In the genomic region with DNA sequence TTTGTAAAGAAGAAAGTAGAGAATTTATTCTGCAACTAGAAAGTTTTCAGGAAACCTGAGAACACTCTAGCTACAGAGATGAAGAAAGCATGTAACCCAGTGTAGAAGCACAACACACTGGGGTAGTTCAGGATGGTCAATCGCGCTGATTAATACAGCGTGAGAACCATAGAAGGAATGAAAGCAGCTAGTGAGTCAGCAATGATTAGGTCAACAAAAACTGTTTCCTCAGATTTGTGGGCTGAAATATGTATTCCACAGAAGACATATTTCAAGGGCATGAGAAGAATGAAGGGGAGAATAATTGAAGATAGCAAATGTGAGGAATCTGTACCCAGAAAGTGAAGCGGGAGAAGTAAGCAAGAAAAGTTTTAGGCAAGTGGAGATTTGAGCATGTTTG, we compare ENCODE assay signal across 14 cellular contexts.
A peak's percentile ranks its signal among the peaks of the same experiment; 100 is the strongest.
DNase-seq lines count a peak whose midpoint lies in the region; ATAC-seq and TF ChIP-seq lines count a peak whose summit lies in the region.
"Had no signal": no experiment of that assay in that cellular context is flagged by ENCODE, and none has a peak within 500 bp of the region (broad histone marks: within the 10 kb centered on the region; RNA-seq: fewer than 3 reads in every experiment).

No MANE protein-coding gene starts in this region.

- peaks cover 21% of the 10 kb centered on the region for H3K4me1 Mint-ChIP-seq in type B pancreatic cell (ENCODE audit: unreplicated experiment)

- no peaks in the 10 kb centered on the region for H3K27me3 Mint-ChIP-seq in type B pancreatic cell
- H3K27me3 Mint-ChIP-seq: activated CD4-positive, alpha-beta memory T cell treated with anti-CD3 and anti-CD28 coated beads for 36 hours had no signal

- peaks cover 52% of the 10 kb centered on the region for H3K4me1 ChIP-seq in adipocyte (ENCODE audit: control insufficient read depth, insufficient read depth, low read length)

- H3K9me3 Mint-ChIP-seq in type B pancreatic cell, result peaks cover 5% of the 10 kb centered on the region
- H3K9me3 Mint-ChIP-seq: activated CD4-positive, alpha-beta memory T cell treated with anti-CD3 and anti-CD28 coated beads for 36 hours had no signal

- no peaks in the 10 kb centered on the region for H3K36me3 ChIP-seq in adipocyte (ENCODE audit: control insufficient read depth, insufficient read depth, low read length, severe bottlenecking)
- H3K36me3 ChIP-seq: ovary, thyroid gland had no signal

- H3K27ac Mint-ChIP-seq in type B pancreatic cell, result peak overlapping the region; percentile 80
- H3K27ac Mint-ChIP-seq: activated CD4-positive, alpha-beta memory T cell treated with anti-CD3 and anti-CD28 coated beads for 36 hours; activated naive CD4-positive, alpha-beta T cell treated with anti-CD3 and anti-CD28 coated beads, Interleukin-2, amount 50 U/mL, for 72 hours had no signal

- DNase-seq in adipocyte (ENCODE audit: low read depth) (peak; percentile 92), fibroblast of villous mesenchyme (ENCODE audit: low read depth) (peak; percentile 91), type B pancreatic cell (ENCODE audit: extremely low spot score, unreplicated experiment) (no peak), NCI-H526 (lab: John Stamatoyannopoulos, UW) (no peak)
- DNase-seq in stimulated activated CD4-positive, alpha-beta T cell treated with anti-CD3 and anti-CD28 coated beads, Interleukin-4, amount 100 ng/mL, for 1 hour, result no peak
- DNase-seq: activated CD4-positive, alpha-beta memory T cell treated with anti-CD3 and anti-CD28 coated beads for 36 hours; MM.1S; NCI-H510A; ovary; thyroid gland had no signal

- H3K9ac ChIP-seq in adipocyte (ENCODE audit: low read length), result peak overlapping the region; percentile 56

- H3K27me3 ChIP-seq in adipocyte (replicated peaks; ENCODE audit: control insufficient read depth, insufficient read depth, low read length), result no peaks in the 10 kb centered on the region
- H3K27me3 ChIP-seq: ovary, thyroid gland had no signal

- no peaks in the 10 kb centered on the region for H3K9me3 ChIP-seq in adipocyte (ENCODE audit: control insufficient read depth, low read length)
- H3K9me3 ChIP-seq: ovary, thyroid gland had no signal

- H3K4me3 Mint-ChIP-seq in type B pancreatic cell, result peak overlapping the region; percentile 49
- H3K4me3 Mint-ChIP-seq: activated CD4-positive, alpha-beta memory T cell treated with anti-CD3 and anti-CD28 coated beads for 36 hours had no signal

- ATAC-seq in HG02588 (IDR thresholded peaks at IDR 0.05; ENCODE audit: unreplicated experiment) (peak; percentile 43), HG02571 (IDR thresholded peaks at IDR 0.05; ENCODE audit: unreplicated experiment) (no peak)
- ATAC-seq: activated naive CD4-positive, alpha-beta T cell treated with anti-CD3 and anti-CD28 coated beads, Interleukin-2, amount 50 U/mL, for 72 hours; left lobe of liver had no signal

- no peaks in the 10 kb centered on the region for H3K36me3 Mint-ChIP-seq in type B pancreatic cell
- H3K36me3 Mint-ChIP-seq: activated CD4-positive, alpha-beta memory T cell treated with anti-CD3 and anti-CD28 coated beads for 36 hours; activated naive CD4-positive, alpha-beta T cell treated with anti-CD3 and anti-CD28 coated beads, Interleukin-2, amount 50 U/mL, for 72 hours had no signal

- no peak for TF ChIP-seq CTCF in fibroblast of villous mesenchyme (IDR thresholded peaks at IDR 0.05; ENCODE audit: insufficient read depth, low read depth, low read length)
- no peak for TF ChIP-seq CTCF in type B pancreatic cell (conservative IDR thresholded peaks at IDR 0.05)

- peak overlapping the region; percentile 54 for H3K4me3 ChIP-seq in adipocyte (ENCODE audit: low read length)
- H3K4me3 ChIP-seq in fibroblast of villous mesenchyme (ENCODE audit: low read depth, low read length), result no peak overlapping the region
- H3K4me3 ChIP-seq: ovary, thyroid gland had no signal

Comparison
In these comparisons a context has a peak if more than half of its experiments do, and no peak if none do; other contexts are left out.
1. DNase-seq: peak in adipocyte (single experiment) and fibroblast of villous mesenchyme (single experiment); none in type B pancreatic cell (single experiment), NCI-H526 (0 of 2) and stimulated activated CD4-positive, alpha-beta T cell treated with anti-CD3 and anti-CD28 coated beads, Interleukin-4, amount 100 ng/mL, for 1 hour (single experiment).